Comparison of ENCODE assay signal across 1 cellular context in genomic region chr2:57759131-57759530, GRCh38.
TF ChIP-seq lines count a peak whose summit lies in the region.

No MANE protein-coding gene starts in this region.

TF ChIP-seq in H1, 55 proteins besides CTCF, POLR2A, EP300 and RAD21:
- TF ChIP-seq SUZ12 (IDR thresholded peaks at IDR 0.05; ENCODE audit: low read length) (no peak), USF2 (IDR thresholded peaks at IDR 0.05; ENCODE audit: low read length) (no peak), SP4 (IDR thresholded peaks at IDR 0.05; ENCODE audit: low read length) (no peak), MAX (IDR thresholded peaks at IDR 0.05) (no peak), RXRA (IDR thresholded peaks at IDR 0.05; ENCODE audit: insufficient read depth, low read depth, low read length) (no peak)
- TF ChIP-seq, protein P1, sequence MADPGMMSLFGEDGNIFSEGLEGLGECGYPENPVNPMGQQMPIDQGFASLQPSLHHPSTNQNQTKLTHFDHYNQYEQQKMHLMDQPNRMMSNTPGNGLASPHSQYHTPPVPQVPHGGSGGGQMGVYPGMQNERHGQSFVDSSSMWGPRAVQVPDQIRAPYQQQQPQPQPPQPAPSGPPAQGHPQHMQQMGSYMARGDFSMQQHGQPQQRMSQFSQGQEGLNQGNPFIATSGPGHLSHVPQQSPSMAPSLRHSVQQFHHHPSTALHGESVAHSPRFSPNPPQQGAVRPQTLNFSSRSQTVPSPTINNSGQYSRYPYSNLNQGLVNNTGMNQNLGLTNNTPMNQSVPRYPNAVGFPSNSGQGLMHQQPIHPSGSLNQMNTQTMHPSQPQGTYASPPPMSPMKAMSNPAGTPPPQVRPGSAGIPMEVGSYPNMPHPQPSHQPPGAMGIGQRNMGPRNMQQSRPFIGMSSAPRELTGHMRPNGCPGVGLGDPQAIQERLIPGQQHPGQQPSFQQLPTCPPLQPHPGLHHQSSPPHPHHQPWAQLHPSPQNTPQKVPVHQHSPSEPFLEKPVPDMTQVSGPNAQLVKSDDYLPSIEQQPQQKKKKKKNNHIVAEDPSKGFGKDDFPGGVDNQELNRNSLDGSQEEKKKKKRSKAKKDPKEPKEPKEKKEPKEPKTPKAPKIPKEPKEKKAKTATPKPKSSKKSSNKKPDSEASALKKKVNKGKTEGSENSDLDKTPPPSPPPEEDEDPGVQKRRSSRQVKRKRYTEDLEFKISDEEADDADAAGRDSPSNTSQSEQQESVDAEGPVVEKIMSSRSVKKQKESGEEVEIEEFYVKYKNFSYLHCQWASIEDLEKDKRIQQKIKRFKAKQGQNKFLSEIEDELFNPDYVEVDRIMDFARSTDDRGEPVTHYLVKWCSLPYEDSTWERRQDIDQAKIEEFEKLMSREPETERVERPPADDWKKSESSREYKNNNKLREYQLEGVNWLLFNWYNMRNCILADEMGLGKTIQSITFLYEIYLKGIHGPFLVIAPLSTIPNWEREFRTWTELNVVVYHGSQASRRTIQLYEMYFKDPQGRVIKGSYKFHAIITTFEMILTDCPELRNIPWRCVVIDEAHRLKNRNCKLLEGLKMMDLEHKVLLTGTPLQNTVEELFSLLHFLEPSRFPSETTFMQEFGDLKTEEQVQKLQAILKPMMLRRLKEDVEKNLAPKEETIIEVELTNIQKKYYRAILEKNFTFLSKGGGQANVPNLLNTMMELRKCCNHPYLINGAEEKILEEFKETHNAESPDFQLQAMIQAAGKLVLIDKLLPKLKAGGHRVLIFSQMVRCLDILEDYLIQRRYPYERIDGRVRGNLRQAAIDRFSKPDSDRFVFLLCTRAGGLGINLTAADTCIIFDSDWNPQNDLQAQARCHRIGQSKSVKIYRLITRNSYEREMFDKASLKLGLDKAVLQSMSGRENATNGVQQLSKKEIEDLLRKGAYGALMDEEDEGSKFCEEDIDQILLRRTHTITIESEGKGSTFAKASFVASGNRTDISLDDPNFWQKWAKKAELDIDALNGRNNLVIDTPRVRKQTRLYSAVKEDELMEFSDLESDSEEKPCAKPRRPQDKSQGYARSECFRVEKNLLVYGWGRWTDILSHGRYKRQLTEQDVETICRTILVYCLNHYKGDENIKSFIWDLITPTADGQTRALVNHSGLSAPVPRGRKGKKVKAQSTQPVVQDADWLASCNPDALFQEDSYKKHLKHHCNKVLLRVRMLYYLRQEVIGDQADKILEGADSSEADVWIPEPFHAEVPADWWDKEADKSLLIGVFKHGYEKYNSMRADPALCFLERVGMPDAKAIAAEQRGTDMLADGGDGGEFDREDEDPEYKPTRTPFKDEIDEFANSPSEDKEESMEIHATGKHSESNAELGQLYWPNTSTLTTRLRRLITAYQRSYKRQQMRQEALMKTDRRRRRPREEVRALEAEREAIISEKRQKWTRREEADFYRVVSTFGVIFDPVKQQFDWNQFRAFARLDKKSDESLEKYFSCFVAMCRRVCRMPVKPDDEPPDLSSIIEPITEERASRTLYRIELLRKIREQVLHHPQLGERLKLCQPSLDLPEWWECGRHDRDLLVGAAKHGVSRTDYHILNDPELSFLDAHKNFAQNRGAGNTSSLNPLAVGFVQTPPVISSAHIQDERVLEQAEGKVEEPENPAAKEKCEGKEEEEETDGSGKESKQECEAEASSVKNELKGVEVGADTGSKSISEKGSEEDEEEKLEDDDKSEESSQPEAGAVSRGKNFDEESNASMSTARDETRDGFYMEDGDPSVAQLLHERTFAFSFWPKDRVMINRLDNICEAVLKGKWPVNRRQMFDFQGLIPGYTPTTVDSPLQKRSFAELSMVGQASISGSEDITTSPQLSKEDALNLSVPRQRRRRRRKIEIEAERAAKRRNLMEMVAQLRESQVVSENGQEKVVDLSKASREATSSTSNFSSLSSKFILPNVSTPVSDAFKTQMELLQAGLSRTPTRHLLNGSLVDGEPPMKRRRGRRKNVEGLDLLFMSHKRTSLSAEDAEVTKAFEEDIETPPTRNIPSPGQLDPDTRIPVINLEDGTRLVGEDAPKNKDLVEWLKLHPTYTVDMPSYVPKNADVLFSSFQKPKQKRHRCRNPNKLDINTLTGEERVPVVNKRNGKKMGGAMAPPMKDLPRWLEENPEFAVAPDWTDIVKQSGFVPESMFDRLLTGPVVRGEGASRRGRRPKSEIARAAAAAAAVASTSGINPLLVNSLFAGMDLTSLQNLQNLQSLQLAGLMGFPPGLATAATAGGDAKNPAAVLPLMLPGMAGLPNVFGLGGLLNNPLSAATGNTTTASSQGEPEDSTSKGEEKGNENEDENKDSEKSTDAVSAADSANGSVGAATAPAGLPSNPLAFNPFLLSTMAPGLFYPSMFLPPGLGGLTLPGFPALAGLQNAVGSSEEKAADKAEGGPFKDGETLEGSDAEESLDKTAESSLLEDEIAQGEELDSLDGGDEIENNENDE (IDR thresholded peaks at IDR 0.05; ENCODE audit: insufficient replicate concordance, low read length): no peak
